17 cellular contexts compared by ENCODE assay signal in genomic region chr5:32190094-32190493, GRCh38. TPM values are rescaled to one million over a fixed set of nuclear protein-coding genes. Genes with fewer than 3 reads are reported as not detected.
DNase-seq lines count a peak whose midpoint lies in the region; ATAC-seq and TF ChIP-seq lines count a peak whose summit lies in the region.
"Had no signal": no experiment of that assay in that cellular context is flagged by ENCODE, and none has a peak within 500 bp of the region (broad histone marks: within the 10 kb centered on the region; RNA-seq: fewer than 3 reads in every experiment).

No MANE protein-coding gene starts in this region.

- no peaks in the 10 kb centered on the region for H3K9me3 Mint-ChIP-seq in osteocyte (ENCODE audit: unreplicated experiment)
- H3K9me3 Mint-ChIP-seq: dendritic cell treated with granulocyte-macrophage colony-stimulating factor and Interleukin-4, amounts not matched to agents 40 ng/mL and 50 ng/mL, for 4 days had no signal

- no peak overlapping the region for H3K27ac Mint-ChIP-seq in osteocyte (ENCODE audit: unreplicated experiment)
- H3K27ac Mint-ChIP-seq: dendritic cell treated with granulocyte-macrophage colony-stimulating factor and Interleukin-4, amounts not matched to agents 40 ng/mL and 50 ng/mL, for 4 days had no signal

- no peak for TF ChIP-seq CTCF in osteocyte (IDR thresholded peaks at IDR 0.05)
- TF ChIP-seq CTCF in GM20000 (IDR thresholded peaks at IDR 0.05; ENCODE audit: extremely low read depth, missing control alignments), result no peak

- DNase-seq in EH (ENCODE audit: low read depth), result peak; percentile 80
- peak; percentile 97 for DNase-seq in fibroblast of the conjunctiva (ENCODE audit: low read depth)
- DNase-seq in osteocyte (ENCODE audit: extremely low spot score, unreplicated experiment), result peak; percentile 71
- no peak for DNase-seq in epidermal melanocyte (ENCODE audit: insufficient read length, low spot score)
- no peak for DNase-seq in GM20000 (ENCODE audit: low spot score)
- DNase-seq in T1000 (lab: John Stamatoyannopoulos, UW), result no peak
- DNase-seq: activated effector memory CD4-positive, alpha-beta T cell treated with Interleukin-2 at 50 U/mL for 16 hours; DND-41; MM.1S; NCI-H2029 treated with DMSO at 0.1 percent for 48 hours; OCI-M1; stimulated activated CD4-positive, alpha-beta T cell treated with anti-CD3 and anti-CD28 coated beads, Interleukin-15, amount 100 ng/mL, for 24 hours; substantia nigra had no signal

- no peaks in the 10 kb centered on the region for H3K36me3 Mint-ChIP-seq in osteocyte (ENCODE audit: unreplicated experiment)
- H3K36me3 Mint-ChIP-seq: CD14-positive monocyte had no signal

- peaks cover 18% of the 10 kb centered on the region for H3K4me1 Mint-ChIP-seq in osteocyte (ENCODE audit: unreplicated experiment)

- peak; percentile 98 for ATAC-seq in SK-N-SH treated with all-trans-retinoic acid at 6 μM for 48 hours
- ATAC-seq in HG02852 (IDR thresholded peaks at IDR 0.05; ENCODE audit: unreplicated experiment), result no peak

- no peak overlapping the region for H3K4me3 Mint-ChIP-seq in osteocyte (ENCODE audit: unreplicated experiment)
- H3K4me3 Mint-ChIP-seq: CD14-positive monocyte; dendritic cell treated with granulocyte-macrophage colony-stimulating factor and Interleukin-4, amounts not matched to agents 40 ng/mL and 50 ng/mL, for 4 days had no signal

- no peaks in the 10 kb centered on the region for H3K27me3 Mint-ChIP-seq in osteocyte (ENCODE audit: unreplicated experiment)
- H3K27me3 Mint-ChIP-seq: dendritic cell treated with granulocyte-macrophage colony-stimulating factor and Interleukin-4, amounts not matched to agents 40 ng/mL and 50 ng/mL, for 4 days had no signal

TF ChIP-seq in SK-N-SH treated with all-trans-retinoic acid at 6 μM for 48 hours, 23 proteins besides CTCF, POLR2A, EP300 and RAD21:
- TF ChIP-seq ZFP30 (CRISPR knock-in tag; IDR thresholded peaks at IDR 0.05), result no peak
- peak; percentile 75 for TF ChIP-seq TSHZ2 (CRISPR knock-in tag; IDR thresholded peaks at IDR 0.05)
- TF ChIP-seq CSDC2 (CRISPR knock-in tag; IDR thresholded peaks at IDR 0.05), result no peak
- TF ChIP-seq GLIS3 (CRISPR knock-in tag; IDR thresholded peaks at IDR 0.05), result no peak
- no peak for TF ChIP-seq OSR1 (CRISPR knock-in tag; IDR thresholded peaks at IDR 0.05)
- no peak for TF ChIP-seq ESRRG (CRISPR knock-in tag; IDR thresholded peaks at IDR 0.05)
- no peak for TF ChIP-seq ARNTL (CRISPR knock-in tag; IDR thresholded peaks at IDR 0.05; ENCODE audit: borderline replicate concordance, low read depth)
- TF ChIP-seq TCF4 (CRISPR knock-in tag; IDR thresholded peaks at IDR 0.05; ENCODE audit: borderline replicate concordance), result peak; percentile 95

RNA-seq across cellular contexts. Expression of gene GOLPH3, which starts 16.0 kb away (rescaled TPM):
- total RNA-seq in osteocyte, result 91.2 and 94.9 TPM in 2 replicates

Comparison
In these comparisons a context has a peak if more than half of its experiments do, and no peak if none do; other contexts are left out.
1. DNase-seq: peak in EH (single experiment), fibroblast of the conjunctiva (single experiment) and osteocyte (single experiment); none in epidermal melanocyte (single experiment), GM20000 (single experiment) and T1000 (single experiment).